Comparison of ENCODE assay signal across 1 cellular context in genomic region chr6:31952140-31952805, GRCh38.
TF ChIP-seq lines count a peak whose summit lies in the region.

No MANE protein-coding gene starts in this region.

TF ChIP-seq in HepG2, 621 proteins besides CTCF, POLR2A, EP300 and RAD21 (continued from another document and continues in another):
- TF ChIP-seq ZSCAN29 (CRISPR knock-in tag; conservative IDR thresholded peaks at IDR 0.05), result no peak
- no peak for TF ChIP-seq ZFP36L2 (CRISPR knock-in tag; IDR thresholded peaks at IDR 0.05)
- TF ChIP-seq ZNF570 (CRISPR knock-in tag; IDR thresholded peaks at IDR 0.05; ENCODE audit: borderline replicate concordance), result no peak
- TF ChIP-seq NFYB (CRISPR knock-in tag; IDR thresholded peaks at IDR 0.05), result no peak; the same call in 1 of the 2 replicates
- no peak for TF ChIP-seq ZNF205 (CRISPR knock-in tag; IDR thresholded peaks at IDR 0.05)
- TF ChIP-seq, protein P1, sequence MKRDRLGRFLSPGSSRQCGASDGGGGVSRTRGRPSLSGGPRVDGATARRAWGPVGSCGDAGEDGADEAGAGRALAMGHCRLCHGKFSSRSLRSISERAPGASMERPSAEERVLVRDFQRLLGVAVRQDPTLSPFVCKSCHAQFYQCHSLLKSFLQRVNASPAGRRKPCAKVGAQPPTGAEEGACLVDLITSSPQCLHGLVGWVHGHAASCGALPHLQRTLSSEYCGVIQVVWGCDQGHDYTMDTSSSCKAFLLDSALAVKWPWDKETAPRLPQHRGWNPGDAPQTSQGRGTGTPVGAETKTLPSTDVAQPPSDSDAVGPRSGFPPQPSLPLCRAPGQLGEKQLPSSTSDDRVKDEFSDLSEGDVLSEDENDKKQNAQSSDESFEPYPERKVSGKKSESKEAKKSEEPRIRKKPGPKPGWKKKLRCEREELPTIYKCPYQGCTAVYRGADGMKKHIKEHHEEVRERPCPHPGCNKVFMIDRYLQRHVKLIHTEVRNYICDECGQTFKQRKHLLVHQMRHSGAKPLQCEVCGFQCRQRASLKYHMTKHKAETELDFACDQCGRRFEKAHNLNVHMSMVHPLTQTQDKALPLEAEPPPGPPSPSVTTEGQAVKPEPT (CRISPR knock-in tag; IDR thresholded peaks at IDR 0.05; ENCODE audit: low read depth), result 0 out of 2 replicates have a peak, but pooled peaks have one; percentile 25
- peak; percentile 20; the same call in 1 of the 2 replicates for TF ChIP-seq ZNF788 (CRISPR knock-in tag; IDR thresholded peaks at IDR 0.05; ENCODE audit: borderline replicate concordance)
- no peak for TF ChIP-seq ZNF563 (CRISPR knock-in tag; IDR thresholded peaks at IDR 0.05)
- no peak for TF ChIP-seq HES4 (CRISPR knock-in tag; IDR thresholded peaks at IDR 0.05; ENCODE audit: borderline replicate concordance)
- TF ChIP-seq IKZF1 (IDR thresholded peaks at IDR 0.05), result no peak
- no peak for TF ChIP-seq PAX8 (CRISPR knock-in tag; IDR thresholded peaks at IDR 0.05; ENCODE audit: borderline replicate concordance)
- TF ChIP-seq ETV5 (CRISPR knock-in tag; IDR thresholded peaks at IDR 0.05; ENCODE audit: borderline replicate concordance), result 0 out of 2 replicates have a peak, but pooled peaks have one; percentile 19
- TF ChIP-seq ZNF564 (CRISPR knock-in tag; IDR thresholded peaks at IDR 0.05), result no peak
- TF ChIP-seq ZNF790 (CRISPR knock-in tag; IDR thresholded peaks at IDR 0.05; ENCODE audit: borderline replicate concordance), result no peak
- TF ChIP-seq SNAPC2 (CRISPR knock-in tag; IDR thresholded peaks at IDR 0.05), result no peak
- TF ChIP-seq ZBTB14 (CRISPR knock-in tag; IDR thresholded peaks at IDR 0.05), result no peak; the same call in 1 of the 2 replicates
- TF ChIP-seq, protein P2, sequence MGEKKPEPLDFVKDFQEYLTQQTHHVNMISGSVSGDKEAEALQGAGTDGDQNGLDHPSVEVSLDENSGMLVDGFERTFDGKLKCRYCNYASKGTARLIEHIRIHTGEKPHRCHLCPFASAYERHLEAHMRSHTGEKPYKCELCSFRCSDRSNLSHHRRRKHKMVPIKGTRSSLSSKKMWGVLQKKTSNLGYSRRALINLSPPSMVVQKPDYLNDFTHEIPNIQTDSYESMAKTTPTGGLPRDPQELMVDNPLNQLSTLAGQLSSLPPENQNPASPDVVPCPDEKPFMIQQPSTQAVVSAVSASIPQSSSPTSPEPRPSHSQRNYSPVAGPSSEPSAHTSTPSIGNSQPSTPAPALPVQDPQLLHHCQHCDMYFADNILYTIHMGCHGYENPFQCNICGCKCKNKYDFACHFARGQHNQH (CRISPR knock-in tag; IDR thresholded peaks at IDR 0.05), result peak; percentile 52; the same call in 1 of the 2 replicates
- no peak for TF ChIP-seq ZBTB8A (CRISPR knock-in tag; IDR thresholded peaks at IDR 0.05; ENCODE audit: borderline replicate concordance, low read depth)
- no peak for TF ChIP-seq ZNF639 (CRISPR knock-in tag; conservative IDR thresholded peaks at IDR 0.05)
- no peak for TF ChIP-seq ZKSCAN1 (IDR thresholded peaks at IDR 0.05; ENCODE audit: low read length)
- no peak for TF ChIP-seq RBAK (CRISPR knock-in tag; IDR thresholded peaks at IDR 0.05)
- TF ChIP-seq HOXA3 (CRISPR knock-in tag; IDR thresholded peaks at IDR 0.05), result no peak; the same call in 1 of the 2 replicates
- TF ChIP-seq NFKBIZ (CRISPR knock-in tag; IDR thresholded peaks at IDR 0.05), result no peak
- no peak for TF ChIP-seq RNF2 (conservative IDR thresholded peaks at IDR 0.05; ENCODE audit: low read depth)
- no peak for TF ChIP-seq ZNF235 (CRISPR knock-in tag; IDR thresholded peaks at IDR 0.05; ENCODE audit: borderline replicate concordance)
- no peak for TF ChIP-seq NKX3-1 (CRISPR knock-in tag; IDR thresholded peaks at IDR 0.05)
- no peak for TF ChIP-seq ZNF777 (CRISPR knock-in tag; IDR thresholded peaks at IDR 0.05)
- TF ChIP-seq ZNF616 (CRISPR knock-in tag; IDR thresholded peaks at IDR 0.05; ENCODE audit: low read depth), result no peak
- no peak for TF ChIP-seq SATB2 (CRISPR knock-in tag; IDR thresholded peaks at IDR 0.05)
- TF ChIP-seq, protein P3, sequence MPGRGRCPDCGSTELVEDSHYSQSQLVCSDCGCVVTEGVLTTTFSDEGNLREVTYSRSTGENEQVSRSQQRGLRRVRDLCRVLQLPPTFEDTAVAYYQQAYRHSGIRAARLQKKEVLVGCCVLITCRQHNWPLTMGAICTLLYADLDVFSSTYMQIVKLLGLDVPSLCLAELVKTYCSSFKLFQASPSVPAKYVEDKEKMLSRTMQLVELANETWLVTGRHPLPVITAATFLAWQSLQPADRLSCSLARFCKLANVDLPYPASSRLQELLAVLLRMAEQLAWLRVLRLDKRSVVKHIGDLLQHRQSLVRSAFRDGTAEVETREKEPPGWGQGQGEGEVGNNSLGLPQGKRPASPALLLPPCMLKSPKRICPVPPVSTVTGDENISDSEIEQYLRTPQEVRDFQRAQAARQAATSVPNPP (CRISPR knock-in tag; IDR thresholded peaks at IDR 0.05), result no peak
- no peak for TF ChIP-seq RARG (CRISPR knock-in tag; IDR thresholded peaks at IDR 0.05; ENCODE audit: low read depth)
- TF ChIP-seq KAT8 (CRISPR knock-in tag; IDR thresholded peaks at IDR 0.05), result peak; percentile 59; the same call in 1 of the 2 replicates
- TF ChIP-seq SOX13 (IDR thresholded peaks at IDR 0.05), result no peak
- TF ChIP-seq SOX13 (CRISPR knock-in tag; conservative IDR thresholded peaks at IDR 0.05 in 1 of 2, IDR thresholded peaks at IDR 0.05 in 1 of 2), result no peak; a peak in 1 of 4 replicates
- TF ChIP-seq ZFYVE20 (CRISPR knock-in tag; IDR thresholded peaks at IDR 0.05; ENCODE audit: borderline replicate concordance, low read depth), result no peak
- TF ChIP-seq, protein P4, sequence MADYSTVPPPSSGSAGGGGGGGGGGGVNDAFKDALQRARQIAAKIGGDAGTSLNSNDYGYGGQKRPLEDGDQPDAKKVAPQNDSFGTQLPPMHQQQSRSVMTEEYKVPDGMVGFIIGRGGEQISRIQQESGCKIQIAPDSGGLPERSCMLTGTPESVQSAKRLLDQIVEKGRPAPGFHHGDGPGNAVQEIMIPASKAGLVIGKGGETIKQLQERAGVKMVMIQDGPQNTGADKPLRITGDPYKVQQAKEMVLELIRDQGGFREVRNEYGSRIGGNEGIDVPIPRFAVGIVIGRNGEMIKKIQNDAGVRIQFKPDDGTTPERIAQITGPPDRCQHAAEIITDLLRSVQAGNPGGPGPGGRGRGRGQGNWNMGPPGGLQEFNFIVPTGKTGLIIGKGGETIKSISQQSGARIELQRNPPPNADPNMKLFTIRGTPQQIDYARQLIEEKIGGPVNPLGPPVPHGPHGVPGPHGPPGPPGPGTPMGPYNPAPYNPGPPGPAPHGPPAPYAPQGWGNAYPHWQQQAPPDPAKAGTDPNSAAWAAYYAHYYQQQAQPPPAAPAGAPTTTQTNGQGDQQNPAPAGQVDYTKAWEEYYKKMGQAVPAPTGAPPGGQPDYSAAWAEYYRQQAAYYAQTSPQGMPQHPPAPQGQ (CRISPR knock-in tag; IDR thresholded peaks at IDR 0.05; ENCODE audit: borderline replicate concordance), result no peak
- TF ChIP-seq SMAD3 (CRISPR knock-in tag; IDR thresholded peaks at IDR 0.05), result peak; percentile 43; the same call in 1 of the 2 replicates
- TF ChIP-seq POLR2G (IDR thresholded peaks at IDR 0.05; ENCODE audit: low read depth, low read length), result peak; percentile 19; the same call in 1 of the 2 replicates
- no peak for TF ChIP-seq GTF2F1 (IDR thresholded peaks at IDR 0.05; ENCODE audit: low read length)
- TF ChIP-seq ZNF44 (CRISPR knock-in tag; IDR thresholded peaks at IDR 0.05), result no peak
- no peak for TF ChIP-seq ZNF33A (CRISPR knock-in tag; IDR thresholded peaks at IDR 0.05; ENCODE audit: borderline replicate concordance)
- TF ChIP-seq PREB (CRISPR knock-in tag; IDR thresholded peaks at IDR 0.05), result no peak
- TF ChIP-seq NPAS2 (CRISPR knock-in tag; IDR thresholded peaks at IDR 0.05; ENCODE audit: borderline replicate concordance), result no peak
- TF ChIP-seq ZNF605 (CRISPR knock-in tag; IDR thresholded peaks at IDR 0.05), result 0 out of 2 replicates have a peak, but pooled peaks have one; percentile 39
- TF ChIP-seq ZNF263 (CRISPR knock-in tag; IDR thresholded peaks at IDR 0.05), result 0 out of 2 replicates have a peak, but pooled peaks have one; percentile 3
- TF ChIP-seq RBM39 (IDR thresholded peaks at IDR 0.05; ENCODE audit: low read depth, low read length, poor library complexity, severe bottlenecking), result no peak
- no peak for TF ChIP-seq SKI (IDR thresholded peaks at IDR 0.05; ENCODE audit: partially characterized antibody)
- no peak for TF ChIP-seq SP140L (CRISPR knock-in tag; IDR thresholded peaks at IDR 0.05; ENCODE audit: borderline replicate concordance)
- TF ChIP-seq HNRNPUL1 (IDR thresholded peaks at IDR 0.05; ENCODE audit: low read depth, low read length), result no peak
- TF ChIP-seq MYPOP (CRISPR knock-in tag; IDR thresholded peaks at IDR 0.05), result no peak
- no peak for TF ChIP-seq ZNF281 (CRISPR knock-in tag; IDR thresholded peaks at IDR 0.05; ENCODE audit: borderline replicate concordance)
- no peak for TF ChIP-seq CHD4 (IDR thresholded peaks at IDR 0.05; ENCODE audit: borderline replicate concordance, low read length)
- no peak for TF ChIP-seq MTA3 (CRISPR knock-in tag; IDR thresholded peaks at IDR 0.05)
- 0 out of 2 replicates have a peak, but pooled peaks have one; percentile 25 for TF ChIP-seq NR2F2 (IDR thresholded peaks at IDR 0.05; ENCODE audit: borderline replicate concordance, low read depth)
- TF ChIP-seq, protein P5, sequence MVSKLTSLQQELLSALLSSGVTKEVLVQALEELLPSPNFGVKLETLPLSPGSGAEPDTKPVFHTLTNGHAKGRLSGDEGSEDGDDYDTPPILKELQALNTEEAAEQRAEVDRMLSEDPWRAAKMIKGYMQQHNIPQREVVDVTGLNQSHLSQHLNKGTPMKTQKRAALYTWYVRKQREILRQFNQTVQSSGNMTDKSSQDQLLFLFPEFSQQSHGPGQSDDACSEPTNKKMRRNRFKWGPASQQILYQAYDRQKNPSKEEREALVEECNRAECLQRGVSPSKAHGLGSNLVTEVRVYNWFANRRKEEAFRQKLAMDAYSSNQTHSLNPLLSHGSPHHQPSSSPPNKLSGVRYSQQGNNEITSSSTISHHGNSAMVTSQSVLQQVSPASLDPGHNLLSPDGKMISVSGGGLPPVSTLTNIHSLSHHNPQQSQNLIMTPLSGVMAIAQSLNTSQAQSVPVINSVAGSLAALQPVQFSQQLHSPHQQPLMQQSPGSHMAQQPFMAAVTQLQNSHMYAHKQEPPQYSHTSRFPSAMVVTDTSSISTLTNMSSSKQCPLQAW (CRISPR knock-in tag; IDR thresholded peaks at IDR 0.05), result no peak; the same call in 1 of the 2 replicates
- no peak for TF ChIP-seq ZNF274 (CRISPR knock-in tag; IDR thresholded peaks at IDR 0.05)
- no peak for TF ChIP-seq MED1 (CRISPR knock-in tag; IDR thresholded peaks at IDR 0.05)
